ENCODE assay signal across 8 cellular contexts in genomic region chr11:69443138-69443967, GRCh38. TPM values are rescaled to one million over a fixed set of nuclear protein-coding genes. Genes with fewer than 3 reads are reported as not detected.
DNase-seq lines count a peak whose midpoint lies in the region; ATAC-seq lines count a peak whose summit lies in the region.

No MANE protein-coding gene starts in this region.

- peaks cover 23% of the 10 kb centered on the region for H3K27me3 Mint-ChIP-seq in activated CD8-positive, alpha-beta memory T cell treated with anti-CD3 and anti-CD28 coated beads, Interleukin-2, amount 10 ng/mL, durations not matched to agents 7 days and 5 days
- H3K27me3 Mint-ChIP-seq in effector memory CD8-positive, alpha-beta T cell: peaks cover 10 to 75% of the 10 kb centered on the region in 2 donors

- CTCF ChIA-PET in activated CD8-positive, alpha-beta memory T cell treated with anti-CD3 and anti-CD28 coated beads, Interleukin-2, amount 10 ng/mL, durations not matched to agents 7 days and 5 days (lab: Charles Lee): no interaction called here

- peak; percentile 90 for DNase-seq in 8988T
- DNase-seq in NCI-H748 treated with DMSO at 0.1 percent for 48 hours (lab: John Stamatoyannopoulos, UW): peak; percentile 84
- DNase-seq in activated CD8-positive, alpha-beta memory T cell treated with anti-CD3 and anti-CD28 coated beads, Interleukin-2, amount 10 ng/mL, durations not matched to agents 7 days and 5 days: peak; percentile 77
- peak; percentile 16 to 28 (median 28) for DNase-seq in effector memory CD8-positive, alpha-beta T cell
- DNase-seq in mesenteric fat pad (ENCODE audit: low spot score): peak; percentile 95
- peak; percentile 41 for DNase-seq in stimulated activated CD8-positive, alpha-beta memory T cell treated with anti-CD3 and anti-CD28 coated beads, Interleukin-15, amount 100 ng/mL, for 24 hours (ENCODE audit: low read depth)

- no peaks in the 10 kb centered on the region for H3K9me3 Mint-ChIP-seq in activated CD8-positive, alpha-beta memory T cell treated with anti-CD3 and anti-CD28 coated beads, Interleukin-2, amount 10 ng/mL, durations not matched to agents 7 days and 5 days (ENCODE audit: low read depth)
- no peaks in the 10 kb centered on the region for H3K9me3 Mint-ChIP-seq in effector memory CD8-positive, alpha-beta T cell

- H3K4me3 Mint-ChIP-seq in activated CD8-positive, alpha-beta memory T cell treated with anti-CD3 and anti-CD28 coated beads, Interleukin-2, amount 10 ng/mL, durations not matched to agents 7 days and 5 days: peak overlapping the region; percentile 18
- peak overlapping the region; percentile 62 to 64 for H3K4me3 Mint-ChIP-seq in effector memory CD8-positive, alpha-beta T cell

- H3K36me3 Mint-ChIP-seq in activated CD8-positive, alpha-beta memory T cell treated with anti-CD3 and anti-CD28 coated beads, Interleukin-2, amount 10 ng/mL, durations not matched to agents 7 days and 5 days: no peaks in the 10 kb centered on the region
- H3K36me3 Mint-ChIP-seq in effector memory CD8-positive, alpha-beta T cell (ENCODE audit: insufficient read depth): no peaks in the 10 kb centered on the region

- H3K4me1 Mint-ChIP-seq in activated CD8-positive, alpha-beta memory T cell treated with anti-CD3 and anti-CD28 coated beads, Interleukin-2, amount 10 ng/mL, durations not matched to agents 7 days and 5 days: peaks cover 4% of the 10 kb centered on the region
- H3K4me1 Mint-ChIP-seq in effector memory CD8-positive, alpha-beta T cell (ENCODE audit: low read depth in 2 of 2): peaks cover 0 to 6% of the 10 kb centered on the region in 2 donors

- ATAC-seq in GM18519 (IDR thresholded peaks at IDR 0.05; ENCODE audit: low FRiP score, unreplicated experiment): peak; percentile 85
- peak; percentile 65 for ATAC-seq in HG03045 (IDR thresholded peaks at IDR 0.05; ENCODE audit: unreplicated experiment)
- peak; percentile 95 for ATAC-seq in activated CD8-positive, alpha-beta memory T cell treated with anti-CD3 and anti-CD28 coated beads, Interleukin-2, amount 10 ng/mL, durations not matched to agents 7 days and 5 days
- peak; percentile 89 for ATAC-seq in effector memory CD8-positive, alpha-beta T cell (replicated peaks)

- H3K27ac Mint-ChIP-seq in activated CD8-positive, alpha-beta memory T cell treated with anti-CD3 and anti-CD28 coated beads, Interleukin-2, amount 10 ng/mL, durations not matched to agents 7 days and 5 days: no peak overlapping the region
- peak overlapping the region in 1 of 2 donors; percentile 49 for H3K27ac Mint-ChIP-seq in effector memory CD8-positive, alpha-beta T cell

RNA-seq across cellular contexts. Expression of gene LINC01488, which starts 38.1 kb away (rescaled TPM):
- not detected for total RNA-seq in activated CD8-positive, alpha-beta memory T cell treated with anti-CD3 and anti-CD28 coated beads, Interleukin-2, amount 10 ng/mL, durations not matched to agents 7 days and 5 days
- not detected for total RNA-seq in mesenteric fat pad

Comparison
In these comparisons a context has a peak if more than half of its experiments do, and no peak if none do; other contexts are left out.
1. Peak in every context shown above with its lines: DNase-seq and ATAC-seq.
2. DNase-seq: peak in every context shown above with its lines; median percentile 95 in mesenteric fat pad; 90 in 8988T; 84 in NCI-H748 treated with DMSO at 0.1 percent for 48 hours; 77 in activated CD8-positive, alpha-beta memory T cell treated with anti-CD3 and anti-CD28 coated beads, Interleukin-2, amount 10 ng/mL, durations not matched to agents 7 days and 5 days; 41 in stimulated activated CD8-positive, alpha-beta memory T cell treated with anti-CD3 and anti-CD28 coated beads, Interleukin-15, amount 100 ng/mL, for 24 hours; 28 in effector memory CD8-positive, alpha-beta T cell.